ENCODE assay signal across 39 cellular contexts in genomic region chr2:73764945-73765344, GRCh38. TPM values are rescaled to one million over a fixed set of nuclear protein-coding genes. Genes with fewer than 3 reads are reported as not detected.
"Had no signal": no experiment of that assay in that cellular context is flagged by ENCODE, and none has a peak within 500 bp of the region (broad histone marks: within the 10 kb centered on the region; RNA-seq: fewer than 3 reads in every experiment).

No MANE protein-coding gene starts in this region.

- H3K27ac Mint-ChIP-seq: activated B cell treated with CpG ODN at 0.5 μM for 24 hours; activated CD4-positive, alpha-beta memory T cell treated with anti-CD3 and anti-CD28 coated beads for 36 hours; activated CD4-positive, alpha-beta T cell treated with anti-CD3 and anti-CD28 coated beads, Interleukin-2, amount 10 ng/mL, durations not matched to agents 24 days and 14 days; activated CD8-positive, alpha-beta T cell treated with anti-CD3 and anti-CD28 coated beads for 36 hours; activated naive CD4-positive, alpha-beta T cell treated with anti-CD3 and anti-CD28 coated beads, Interleukin-2, amount 10 ng/mL, durations not matched to agents 7 days and 5 days; activated naive CD4-positive, alpha-beta T cell treated with anti-CD3 and anti-CD28 coated beads, Interleukin-2, amount 50 U/mL, for 24 hours; activated naive CD8-positive, alpha-beta T cell treated with anti-CD3 and anti-CD28 coated beads for 36 hours; activated T-cell treated with anti-CD3 and anti-CD28 coated beads, Interleukin-2, amount 50 U/mL, for 72 hours; activated T-helper 1 cell treated with anti-CD3 and anti-CD28 coated beads, Interleukin-12 subunit alpha, Interleukin-12 subunit beta, Interleukin-2, Interleukin-4 antibody, amounts not matched to agents 30 ng/mL and 10 ng/mL and 1 ng/mL, durations not matched to agents 14 hours and 24 hours and 36 hours; activated T-helper 17 cell treated with anti-CD3 and anti-CD28 coated beads, Interleukin-2, amount 50 U/mL, for 72 hours; T-cell; T-helper 2 cell treated with Interferon-gamma antibody and Interleukin-4, amounts not matched to agents 5 μg/mL and 100 μg/mL, for 36 hours had no signal

- H3K27ac ChIP-seq: adrenal gland, body of pancreas, brain microvascular endothelial cell, breast epithelium, VCaP had no signal

- H3K4me1 Mint-ChIP-seq: activated B cell treated with CpG ODN at 0.5 μM for 24 hours; activated naive CD4-positive, alpha-beta T cell treated with anti-CD3 and anti-CD28 coated beads, Interleukin-2, amount 10 ng/mL, durations not matched to agents 7 days and 5 days had no signal

- H3K9me3 ChIP-seq: body of pancreas, breast epithelium had no signal

- H3K4me3 ChIP-seq: adrenal gland, body of pancreas, breast epithelium had no signal

- H3K4me1 ChIP-seq: body of pancreas, breast epithelium had no signal

- DNase-seq: activated B cell treated with CpG ODN at 0.5 μM for 24 hours; activated CD4-positive, alpha-beta memory T cell treated with anti-CD3 and anti-CD28 coated beads for 36 hours; activated CD4-positive, alpha-beta T cell treated with anti-CD3 and anti-CD28 coated beads for 4 hours; activated CD4-positive, alpha-beta T cell treated with anti-CD3 and anti-CD28 coated beads, Interleukin-2, amount 10 ng/mL, durations not matched to agents 24 days and 14 days; activated CD4-positive, alpha-beta T cell treated with anti-CD3 and anti-CD28 coated beads, Interleukin-2, amount 50 U/mL, for 1 hour; activated CD4-positive, alpha-beta T cell treated with anti-CD3 and anti-CD28 coated beads, Interleukin-2, amount 50 U/mL, for 4 hours; activated CD4-positive, CD25-positive, alpha-beta regulatory T cell treated with anti-CD3 and anti-CD28 coated beads, Interleukin-2, amount 50 U/mL, for 72 hours; activated CD8-positive, alpha-beta memory T cell treated with anti-CD3 and anti-CD28 coated beads, Interleukin-2, amount 50 U/mL, for 4 hours; activated CD8-positive, alpha-beta T cell treated with anti-CD3 and anti-CD28 coated beads for 36 hours; activated effector memory CD4-positive, alpha-beta T cell treated with anti-CD3 and anti-CD28 coated beads, Interleukin-2, amount 50 U/mL, for 16 hours; activated gamma-delta T cell treated with Interleukin-2 at 50 U/mL for 16 hours; activated naive CD4-positive, alpha-beta T cell; activated naive CD4-positive, alpha-beta T cell treated with anti-CD3 and anti-CD28 coated beads, Interleukin-2, amount 10 ng/mL, durations not matched to agents 7 days and 5 days; activated naive CD8-positive, alpha-beta T cell treated with anti-CD3 and anti-CD28 coated beads for 36 hours; activated T-cell treated with anti-CD3 and anti-CD28 coated beads for 4 hours; activated T-cell treated with anti-CD3 and anti-CD28 coated beads, Interleukin-2, amount 50 U/mL, for 1 hour; activated T-cell treated with anti-CD3 and anti-CD28 coated beads, Interleukin-2, amount 50 U/mL, for 4 hours; activated T-cell treated with anti-CD3 and anti-CD28 coated beads, Interleukin-2, amount 50 U/mL, for 72 hours; adrenal gland; amniotic stem cell; aorta; body of pancreas; brain microvascular endothelial cell; central memory CD4-positive, alpha-beta T cell; T-cell; T-helper 2 cell; T-helper 9 cell had no signal

- H3K4me3 Mint-ChIP-seq: activated B cell treated with CpG ODN at 0.5 μM for 24 hours; activated CD4-positive, alpha-beta memory T cell treated with anti-CD3 and anti-CD28 coated beads for 36 hours; activated CD4-positive, alpha-beta T cell treated with anti-CD3 and anti-CD28 coated beads, Interleukin-2, amount 10 ng/mL, durations not matched to agents 24 days and 14 days; activated CD8-positive, alpha-beta T cell treated with anti-CD3 and anti-CD28 coated beads for 36 hours; activated naive CD4-positive, alpha-beta T cell treated with anti-CD3 and anti-CD28 coated beads, Interleukin-2, amount 10 ng/mL, durations not matched to agents 7 days and 5 days; activated naive CD4-positive, alpha-beta T cell treated with anti-CD3 and anti-CD28 coated beads, Interleukin-2, amount 50 U/mL, for 24 hours; activated naive CD8-positive, alpha-beta T cell treated with anti-CD3 and anti-CD28 coated beads for 36 hours; activated T-cell treated with anti-CD3 and anti-CD28 coated beads, Interleukin-2, amount 50 U/mL, for 4 hours; activated T-cell treated with anti-CD3 and anti-CD28 coated beads, Interleukin-2, amount 50 U/mL, for 72 hours; activated T-helper 1 cell treated with anti-CD3 and anti-CD28 coated beads, Interleukin-12 subunit alpha, Interleukin-12 subunit beta, Interleukin-2, Interleukin-4 antibody, amounts not matched to agents 30 ng/mL and 10 ng/mL and 1 ng/mL, durations not matched to agents 14 hours and 24 hours and 36 hours; activated T-helper 17 cell treated with anti-CD3 and anti-CD28 coated beads, Interleukin-2, amount 50 U/mL, for 72 hours; T-cell; T-helper 2 cell treated with Interferon-gamma antibody and Interleukin-4, amounts not matched to agents 5 μg/mL and 100 μg/mL, for 36 hours had no signal

- H3K27me3 ChIP-seq: adrenal gland, body of pancreas, brain microvascular endothelial cell, breast epithelium had no signal

- H3K27me3 Mint-ChIP-seq: activated B cell treated with CpG ODN at 0.5 μM for 24 hours; activated CD4-positive, alpha-beta memory T cell treated with anti-CD3 and anti-CD28 coated beads for 36 hours; activated CD4-positive, alpha-beta T cell treated with anti-CD3 and anti-CD28 coated beads, Interleukin-2, amount 10 ng/mL, durations not matched to agents 24 days and 14 days; activated CD8-positive, alpha-beta T cell treated with anti-CD3 and anti-CD28 coated beads for 36 hours; activated naive CD4-positive, alpha-beta T cell treated with anti-CD3 and anti-CD28 coated beads, Interleukin-2, amount 10 ng/mL, durations not matched to agents 7 days and 5 days; activated naive CD4-positive, alpha-beta T cell treated with anti-CD3 and anti-CD28 coated beads, Interleukin-2, amount 50 U/mL, for 24 hours; activated naive CD8-positive, alpha-beta T cell treated with anti-CD3 and anti-CD28 coated beads for 36 hours; activated T-helper 17 cell treated with anti-CD3 and anti-CD28 coated beads, Interleukin-2, amount 50 U/mL, for 72 hours; T-cell had no signal

- H3K9me3 Mint-ChIP-seq: activated B cell treated with CpG ODN at 0.5 μM for 24 hours; activated CD4-positive, alpha-beta memory T cell treated with anti-CD3 and anti-CD28 coated beads for 36 hours; activated CD4-positive, alpha-beta T cell treated with anti-CD3 and anti-CD28 coated beads, Interleukin-2, amount 10 ng/mL, durations not matched to agents 24 days and 14 days; activated CD8-positive, alpha-beta T cell treated with anti-CD3 and anti-CD28 coated beads for 36 hours; activated naive CD4-positive, alpha-beta T cell treated with anti-CD3 and anti-CD28 coated beads, Interleukin-2, amount 10 ng/mL, durations not matched to agents 7 days and 5 days; activated naive CD4-positive, alpha-beta T cell treated with anti-CD3 and anti-CD28 coated beads, Interleukin-2, amount 50 U/mL, for 24 hours; activated naive CD8-positive, alpha-beta T cell treated with anti-CD3 and anti-CD28 coated beads for 36 hours; activated T-cell treated with anti-CD3 and anti-CD28 coated beads, Interleukin-2, amount 50 U/mL, for 4 hours; activated T-cell treated with anti-CD3 and anti-CD28 coated beads, Interleukin-2, amount 50 U/mL, for 72 hours; activated T-helper 1 cell treated with anti-CD3 and anti-CD28 coated beads, Interleukin-12 subunit alpha, Interleukin-12 subunit beta, Interleukin-2, Interleukin-4 antibody, amounts not matched to agents 30 ng/mL and 10 ng/mL and 1 ng/mL, durations not matched to agents 14 hours and 24 hours and 36 hours; activated T-helper 17 cell treated with anti-CD3 and anti-CD28 coated beads, Interleukin-2, amount 50 U/mL, for 72 hours; T-cell; T-helper 2 cell treated with Interferon-gamma antibody and Interleukin-4, amounts not matched to agents 5 μg/mL and 100 μg/mL, for 36 hours had no signal

- ATAC-seq: activated CD8-positive, alpha-beta T cell treated with anti-CD3 and anti-CD28 coated beads for 36 hours; activated T-cell treated with anti-CD3 and anti-CD28 coated beads, Interleukin-2, amount 50 U/mL, for 4 hours; activated T-cell treated with anti-CD3 and anti-CD28 coated beads, Interleukin-2, amount 50 U/mL, for 72 hours; activated T-helper 17 cell treated with anti-CD3 and anti-CD28 coated beads, Interleukin-2, amount 50 U/mL, for 72 hours; body of pancreas; T-cell had no signal

- FAIRE-seq: astrocyte, TTC549 had no signal

- H3K36me3 ChIP-seq: breast epithelium had no signal

RNA-seq across cellular contexts. Expression of gene C2orf78, which starts 19.0 kb away (rescaled TPM):
- total RNA-seq: activated B cell treated with CpG ODN at 0.5 μM for 24 hours; activated CD4-positive, alpha-beta memory T cell treated with anti-CD3 and anti-CD28 coated beads for 36 hours; activated CD4-positive, alpha-beta T cell treated with anti-CD3 and anti-CD28 coated beads, Interleukin-2, amount 10 ng/mL, durations not matched to agents 24 days and 14 days; activated CD8-positive, alpha-beta memory T cell treated with anti-CD3 and anti-CD28 coated beads for 36 hours; activated CD8-positive, alpha-beta T cell treated with anti-CD3 and anti-CD28 coated beads for 36 hours; activated naive CD8-positive, alpha-beta T cell treated with anti-CD3 and anti-CD28 coated beads for 36 hours; activated T-cell treated with anti-CD3 and anti-CD28 coated beads, Interleukin-2, amount 50 U/mL, for 4 hours; activated T-cell treated with anti-CD3 and anti-CD28 coated beads, Interleukin-2, amount 50 U/mL, for 72 hours; activated T-helper 1 cell treated with anti-CD3 and anti-CD28 coated beads, Interleukin-12 subunit alpha, Interleukin-12 subunit beta, Interleukin-2, Interleukin-4 antibody, amounts not matched to agents 30 ng/mL and 10 ng/mL and 1 ng/mL, durations not matched to agents 14 hours and 24 hours and 36 hours; adrenal gland; aorta; astrocyte; body of pancreas; breast epithelium; cardiac septum; cerebellum; T-cell; T-helper 1 cell treated with Interleukin-12 subunit alpha and Interleukin-12 subunit beta and Interleukin-4 antibody, amounts not matched to agents 30 ng/mL and 1 ng/mL, for 36 hours had no signal
- polyA plus RNA-seq: aorta had no signal
